Comparison of ENCODE assay signal across 1 cellular context in genomic region chrX:38985375-38985774, GRCh38.
TF ChIP-seq lines count a peak whose summit lies in the region.

No MANE protein-coding gene starts in this region.

TF ChIP-seq in K562, 482 proteins besides CTCF, POLR2A, EP300 and RAD21 (continued from another document):
- TF ChIP-seq CHD7 (IDR thresholded peaks at IDR 0.05; ENCODE audit: low read depth, low read length) (no peak), ZNF41 (CRISPR knock-in tag; conservative IDR thresholded peaks at IDR 0.05) (no peak), ZC3H8 (IDR thresholded peaks at IDR 0.05) (no peak), NCOA1 (IDR thresholded peaks at IDR 0.05; ENCODE audit: low read depth) (no peak), IRF2 (CRISPR knock-in tag; IDR thresholded peaks at IDR 0.05) (no peak), HNRNPH1 (optimal IDR thresholded peaks at IDR 0.05; ENCODE audit: low read depth, low read length) (no peak), TCF7 (IDR thresholded peaks at IDR 0.05; ENCODE audit: borderline replicate concordance) (no peak), E2F3 (CRISPR knock-in tag; IDR thresholded peaks at IDR 0.05) (no peak), GABPB1 (CRISPR knock-in tag; IDR thresholded peaks at IDR 0.05) (no peak)
- TF ChIP-seq, protein P1, sequence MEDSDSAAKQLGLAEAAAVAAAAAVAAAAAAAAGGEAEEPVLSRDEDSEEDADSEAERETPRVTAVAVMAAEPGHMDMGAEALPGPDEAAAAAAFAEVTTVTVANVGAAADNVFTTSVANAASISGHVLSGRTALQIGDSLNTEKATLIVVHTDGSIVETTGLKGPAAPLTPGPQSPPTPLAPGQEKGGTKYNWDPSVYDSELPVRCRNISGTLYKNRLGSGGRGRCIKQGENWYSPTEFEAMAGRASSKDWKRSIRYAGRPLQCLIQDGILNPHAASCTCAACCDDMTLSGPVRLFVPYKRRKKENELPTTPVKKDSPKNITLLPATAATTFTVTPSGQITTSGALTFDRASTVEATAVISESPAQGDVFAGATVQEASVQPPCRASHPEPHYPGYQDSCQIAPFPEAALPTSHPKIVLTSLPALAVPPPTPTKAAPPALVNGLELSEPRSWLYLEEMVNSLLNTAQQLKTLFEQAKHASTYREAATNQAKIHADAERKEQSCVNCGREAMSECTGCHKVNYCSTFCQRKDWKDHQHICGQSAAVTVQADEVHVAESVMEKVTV (CRISPR knock-in tag; IDR thresholded peaks at IDR 0.05): 0 out of 2 replicates have a peak, but pooled peaks have one; percentile 18
- TF ChIP-seq, protein P2, sequence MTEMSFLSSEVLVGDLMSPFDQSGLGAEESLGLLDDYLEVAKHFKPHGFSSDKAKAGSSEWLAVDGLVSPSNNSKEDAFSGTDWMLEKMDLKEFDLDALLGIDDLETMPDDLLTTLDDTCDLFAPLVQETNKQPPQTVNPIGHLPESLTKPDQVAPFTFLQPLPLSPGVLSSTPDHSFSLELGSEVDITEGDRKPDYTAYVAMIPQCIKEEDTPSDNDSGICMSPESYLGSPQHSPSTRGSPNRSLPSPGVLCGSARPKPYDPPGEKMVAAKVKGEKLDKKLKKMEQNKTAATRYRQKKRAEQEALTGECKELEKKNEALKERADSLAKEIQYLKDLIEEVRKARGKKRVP (CRISPR knock-in tag; IDR thresholded peaks at IDR 0.05): no peak
- TF ChIP-seq, protein P3, sequence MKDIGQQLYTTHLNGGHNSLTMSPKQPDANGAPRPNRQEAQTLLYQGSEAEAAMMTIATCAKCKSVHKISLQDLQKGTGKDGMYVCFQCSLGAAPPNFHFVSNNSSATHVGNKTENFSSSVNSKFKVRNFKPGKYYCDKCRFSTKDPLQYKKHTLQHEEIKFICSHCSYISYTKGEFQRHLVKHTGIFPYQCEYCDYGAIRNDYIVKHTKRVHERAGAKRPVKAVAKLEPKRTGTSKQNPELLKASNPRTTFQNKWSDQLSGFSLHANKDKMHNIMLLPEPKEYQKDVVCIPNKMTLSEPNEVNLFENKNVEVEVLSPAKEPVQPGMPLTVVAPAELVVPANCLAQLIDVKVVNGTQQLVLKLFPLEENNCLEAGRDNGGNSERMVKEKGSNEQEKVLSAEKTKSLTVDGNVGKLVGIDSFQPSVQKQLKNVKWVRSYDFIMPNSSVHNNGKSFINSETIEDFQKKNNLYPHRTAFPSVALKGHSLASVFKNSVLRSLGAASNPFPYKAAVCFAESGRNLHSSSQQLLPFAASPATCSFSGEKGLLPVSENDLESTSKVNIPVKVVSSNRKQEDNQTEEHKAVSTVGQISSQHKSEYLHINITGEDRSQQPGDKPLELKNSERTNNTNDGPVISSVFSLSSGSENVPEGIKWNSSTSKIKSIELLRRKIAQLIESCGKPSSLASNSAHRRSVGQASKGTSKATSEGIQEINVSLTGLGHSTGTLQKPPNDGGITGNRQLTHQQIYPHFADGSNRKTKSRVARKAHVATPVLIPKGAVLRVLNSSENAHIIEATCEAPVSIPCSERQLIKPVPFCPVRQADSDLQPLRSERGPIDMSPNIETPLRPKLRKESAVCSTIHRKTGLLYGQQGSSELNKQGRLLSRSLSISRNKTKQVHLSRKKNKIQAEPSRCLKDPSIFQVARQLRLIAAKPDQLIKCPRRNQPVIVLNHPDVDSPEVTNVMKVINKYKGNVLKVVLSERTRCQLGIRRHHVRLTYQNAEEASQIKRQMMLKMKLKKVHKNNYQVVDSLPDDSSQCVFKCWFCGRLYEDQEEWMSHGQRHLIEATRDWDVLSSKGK (CRISPR knock-in tag; IDR thresholded peaks at IDR 0.05): no peak
